ENCODE assay signal across 8 cellular contexts in the genomic region with DNA sequence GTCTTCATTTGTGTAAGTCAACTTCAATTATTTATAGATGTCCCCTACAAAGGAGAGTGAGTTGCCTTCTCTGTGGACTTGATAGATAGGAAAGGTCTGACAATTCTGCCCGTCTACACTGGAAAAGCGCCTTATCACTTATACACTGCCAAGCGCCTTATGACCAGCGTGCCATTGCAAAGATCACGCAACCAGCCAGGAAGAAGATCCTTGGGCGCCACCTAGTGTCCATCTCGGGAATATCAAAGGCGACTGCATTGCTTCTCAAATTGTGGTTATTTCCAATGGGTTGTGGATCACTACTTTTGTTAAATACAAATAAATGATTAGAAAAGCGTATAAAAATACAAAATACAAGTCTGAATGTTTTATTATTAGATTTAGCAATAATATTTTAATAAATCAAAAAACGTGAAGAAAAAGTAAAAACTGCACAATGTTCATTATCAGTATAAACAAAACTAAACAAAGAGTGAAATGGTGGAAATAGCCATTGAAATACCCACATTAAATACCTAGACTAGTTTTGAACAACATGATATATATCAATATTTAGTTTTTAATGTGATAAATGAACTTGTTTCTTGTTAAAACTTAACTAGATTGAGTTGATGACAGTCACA.
DNase-seq lines count a peak whose midpoint lies in the region; ATAC-seq and FAIRE-seq lines count a peak whose summit lies in the region.

No MANE protein-coding gene starts in this region.

- ATAC-seq in GM19035 (IDR thresholded peaks at IDR 0.05; ENCODE audit: unreplicated experiment) = peak; percentile 68

- peak; percentile 90 for FAIRE-seq in endometrium (lab: Jason Lieb, UNC)

- DNase-seq in AG20443 (ENCODE audit: low spot score) (peak; percentile 85), HPDE6-E6E7 (ENCODE audit: extremely low spot score) (peak; percentile 67), NK-92 (lab: John Stamatoyannopoulos, UW; ENCODE audit: unreplicated experiment) (peak; percentile 9), middle frontal gyrus (ENCODE audit: extremely low spot score, low spot score) (peak; percentile 85)
- DNase-seq in activated CD8-positive, alpha-beta memory T cell treated with anti-CD3 and anti-CD28 coated beads for 24 hours = peak; percentile 96
- DNase-seq in stimulated activated CD8-positive, alpha-beta memory T cell treated with anti-CD3 and anti-CD28 coated beads, Interleukin-4, amount 100 ng/mL, for 24 hours (ENCODE audit: low read depth) = peak; percentile 73

Comparison
In these comparisons a context has a peak if more than half of its experiments do, and no peak if none do; other contexts are left out.
1. Peak in every context shown above with its lines: DNase-seq and ATAC-seq.
2. DNase-seq: peak in every context shown above with its lines; median percentile 96 in activated CD8-positive, alpha-beta memory T cell treated with anti-CD3 and anti-CD28 coated beads for 24 hours; 85 in AG20443; 85 in middle frontal gyrus; 73 in stimulated activated CD8-positive, alpha-beta memory T cell treated with anti-CD3 and anti-CD28 coated beads, Interleukin-4, amount 100 ng/mL, for 24 hours; 67 in HPDE6-E6E7; 9 in NK-92.